In genomic region chr5:55187370-55187769, GRCh38 we compare ENCODE assay signal across 10 cellular contexts. TPM values are rescaled to one million over a fixed set of nuclear protein-coding genes. Genes with fewer than 3 reads are reported as not detected.
DNase-seq lines count a peak whose midpoint lies in the region; ATAC-seq and TF ChIP-seq lines count a peak whose summit lies in the region.
"Had no signal": no experiment of that assay in that cellular context is flagged by ENCODE, and none has a peak within 500 bp of the region (broad histone marks: within the 10 kb centered on the region; RNA-seq: fewer than 3 reads in every experiment).

No MANE protein-coding gene starts in this region.

- DNase-seq in COR-L47 (lab: John Stamatoyannopoulos, UW) (peak; percentile 63), HuH-7 (ENCODE audit: low spot score) (peak; percentile 23), PC-9 (peak in 1 of 2 experiments; percentile 54), hepatocyte (ENCODE audit: low spot score) (peak; percentile 9), nucleus accumbens (lab: John Stamatoyannopoulos, UW) (no peak)
- no peak for DNase-seq in activated CD4-positive, alpha-beta memory T cell treated with anti-CD3 and anti-CD28 coated beads, Interleukin-2, amount 10 ng/mL, durations not matched to agents 7 days and 5 days

- H3K36me3 Mint-ChIP-seq in activated CD4-positive, alpha-beta memory T cell treated with anti-CD3 and anti-CD28 coated beads, Interleukin-2, amount 10 ng/mL, durations not matched to agents 7 days and 5 days (ENCODE audit: low read depth): no peaks in the 10 kb centered on the region

- H3K4me2 ChIP-seq in PC-9: 0 out of 2 replicates have a peak overlapping the region, but pooled peaks have one; percentile 66
- no peak overlapping the region for H3K4me2 ChIP-seq in hepatocyte

- H2AFZ ChIP-seq in PC-9 (no peak overlapping the region), hepatocyte (no peak overlapping the region)

- peaks cover 46% of the 10 kb centered on the region for H3K4me1 ChIP-seq in PC-9 (replicated peaks; ENCODE audit: insufficient read depth)
- no peaks in the 10 kb centered on the region for H3K4me1 ChIP-seq in hepatocyte (ENCODE audit: insufficient read depth)

- ATAC-seq in HG03135 (IDR thresholded peaks at IDR 0.05; ENCODE audit: unreplicated experiment): no peak
- no peak for ATAC-seq in HG03342 (IDR thresholded peaks at IDR 0.05; ENCODE audit: unreplicated experiment)
- ATAC-seq: GM12878 had no signal

- TF ChIP-seq CTCF in PC-9 (conservative IDR thresholded peaks at IDR 0.05) (peak; percentile 68), hepatocyte (IDR thresholded peaks at IDR 0.05; ENCODE audit: poor library complexity) (peak; percentile 32)

- no peak overlapping the region for H3K4me3 Mint-ChIP-seq in activated CD4-positive, alpha-beta memory T cell treated with anti-CD3 and anti-CD28 coated beads, Interleukin-2, amount 10 ng/mL, durations not matched to agents 7 days and 5 days

- no peaks in the 10 kb centered on the region for H3K9me3 ChIP-seq in PC-9 (ENCODE audit: insufficient read depth, low read depth)
- H3K9me3 ChIP-seq in hepatocyte (ENCODE audit: low read depth): no peaks in the 10 kb centered on the region

- no peak overlapping the region for H3K27ac Mint-ChIP-seq in activated CD4-positive, alpha-beta memory T cell treated with anti-CD3 and anti-CD28 coated beads, Interleukin-2, amount 10 ng/mL, durations not matched to agents 7 days and 5 days

- H3K36me3 ChIP-seq in PC-9 (ENCODE audit: low read depth) (no peaks in the 10 kb centered on the region), hepatocyte (replicated peaks; ENCODE audit: insufficient read depth, low read depth) (no peaks in the 10 kb centered on the region)

- H3K79me2 ChIP-seq in PC-9 (ENCODE audit: low read depth) (no peaks in the 10 kb centered on the region), hepatocyte (no peaks in the 10 kb centered on the region)

- no peaks in the 10 kb centered on the region for H3K9me3 Mint-ChIP-seq in activated CD4-positive, alpha-beta memory T cell treated with anti-CD3 and anti-CD28 coated beads, Interleukin-2, amount 10 ng/mL, durations not matched to agents 7 days and 5 days

- no peaks in the 10 kb centered on the region for H3K4me1 Mint-ChIP-seq in activated CD4-positive, alpha-beta memory T cell treated with anti-CD3 and anti-CD28 coated beads, Interleukin-2, amount 10 ng/mL, durations not matched to agents 7 days and 5 days

- WGBS in hepatocyte (ENCODE audit: low lambda C conversion rate, missing lambda C conversion rate): 47% methylated on average over 4 of the region's 4 CpGs

- H3K4me3 ChIP-seq in PC-9 (no peak overlapping the region), hepatocyte (no peak overlapping the region)
- H3K4me3 ChIP-seq: GM12878 had no signal

- H4K20me1 ChIP-seq in PC-9 (ENCODE audit: insufficient read depth) (no peaks in the 10 kb centered on the region), hepatocyte (ENCODE audit: insufficient read depth, poor library complexity, severe bottlenecking) (no peaks in the 10 kb centered on the region)

- no TSS peak for BruUV-seq in PC-9 (replicated peaks; lab: Mats Ljungman, UMichigan)

- H3K27me3 ChIP-seq in PC-9 (ENCODE audit: insufficient read depth, low read depth): no peaks in the 10 kb centered on the region
- peaks cover 46% of the 10 kb centered on the region for H3K27me3 ChIP-seq in hepatocyte

- H3K27me3 Mint-ChIP-seq in activated CD4-positive, alpha-beta memory T cell treated with anti-CD3 and anti-CD28 coated beads, Interleukin-2, amount 10 ng/mL, durations not matched to agents 7 days and 5 days: peaks cover 56% of the 10 kb centered on the region

- peaks cover 13% of the 10 kb centered on the region; the same call in 1 of the 2 replicates for H3F3A ChIP-seq in PC-9 (ENCODE audit: insufficient read depth, low read depth)

- intact Hi-C loops in PC-9 (cut with micrococcal nuclease; ENCODE audit: unreplicated experiment): no loop called here

- H3K27ac ChIP-seq in PC-9 (no peak overlapping the region), hepatocyte (no peak overlapping the region)
- H3K27ac ChIP-seq: HL-60 had no signal

- H3K9me2 ChIP-seq in PC-9 (ENCODE audit: insufficient read depth): no peaks in the 10 kb centered on the region
- no peaks in the 10 kb centered on the region for H3K9me2 ChIP-seq in hepatocyte (replicated peaks; ENCODE audit: insufficient read depth)

- CTCF ChIA-PET in PC-9 (lab: Charles Lee): interaction anchor here (0.6 to 1.4 kb wide), 2 partner anchors 45 to 120 kb away, joined by 3 to 7 read pairs; partner anchors contain the start of gene DHX29
- CTCF ChIA-PET in activated CD4-positive, alpha-beta memory T cell treated with anti-CD3 and anti-CD28 coated beads, Interleukin-2, amount 10 ng/mL, durations not matched to agents 7 days and 5 days (lab: Charles Lee): interaction anchor here (1.1 kb wide), 1 partner anchor 23 kb away, joined by 4 read pairs; no protein-coding TSS in a partner anchor

- POLR2A ChIA-PET in PC-9 (lab: Charles Lee; ENCODE audit: unreplicated experiment): interaction anchor here (0.5 to 0.8 kb wide), 4 partner anchors 45 to 219 kb away, joined by 3 to 11 read pairs (median 4); no protein-coding TSS in a partner anchor
- POLR2A ChIA-PET in activated CD4-positive, alpha-beta memory T cell treated with anti-CD3 and anti-CD28 coated beads, Interleukin-2, amount 10 ng/mL, durations not matched to agents 7 days and 5 days (lab: Charles Lee): no interaction called here

RNA-seq across cellular contexts. Expression of gene CDC20B, which starts 14.4 kb away (rescaled TPM):
- total RNA-seq in PC-9 (2021): not detected in 2 replicates
- 0.28 and 0.30 TPM in 2 replicates for total RNA-seq in hepatocyte
- 0.12 TPM in 1 of 2 replicates, not detected in the other for polyA plus RNA-seq in hepatocyte
- total RNA-seq in activated CD4-positive, alpha-beta memory T cell treated with anti-CD3 and anti-CD28 coated beads, Interleukin-2, amount 10 ng/mL, durations not matched to agents 7 days and 5 days: under 1 TPM; 0.13 to 0.18 TPM
- total RNA-seq: GM12878 had no signal

RNA-seq across cellular contexts. Expression of gene GPX8, which starts 27.4 kb away (rescaled TPM):
- total RNA-seq in PC-9 (2021) (24.6 and 40.2 TPM in 2 replicates), hepatocyte (178 and 196 TPM in 2 replicates)
- 134 and 143 TPM in 2 replicates for polyA plus RNA-seq in hepatocyte
- total RNA-seq in activated CD4-positive, alpha-beta memory T cell treated with anti-CD3 and anti-CD28 coated beads, Interleukin-2, amount 10 ng/mL, durations not matched to agents 7 days and 5 days: not detected
- total RNA-seq: GM12878 had no signal

RNA-seq across cellular contexts. Expression of gene MCIDAS, which starts 39.7 kb away (rescaled TPM):
- total RNA-seq in PC-9 (2021) (1.1 and 1.8 TPM in 2 replicates), hepatocyte (not detected in 2 replicates)
- polyA plus RNA-seq in hepatocyte: 0.08 TPM in 1 of 2 replicates, not detected in the other
- total RNA-seq in activated CD4-positive, alpha-beta memory T cell treated with anti-CD3 and anti-CD28 coated beads, Interleukin-2, amount 10 ng/mL, durations not matched to agents 7 days and 5 days: not detected
- total RNA-seq: GM12878 had no signal
- polyA plus RNA-seq: GM12878 had no signal

RNA-seq across cellular contexts. Expression of gene CCNO, which starts 46.0 kb away (rescaled TPM):
- 4.7 and 7.1 TPM in 2 replicates for total RNA-seq in PC-9 (2021)
- 0.12 and 0.13 TPM in 2 replicates for total RNA-seq in hepatocyte
- 0.97 and 2.5 TPM in 2 replicates for polyA plus RNA-seq in hepatocyte
- total RNA-seq in activated CD4-positive, alpha-beta memory T cell treated with anti-CD3 and anti-CD28 coated beads, Interleukin-2, amount 10 ng/mL, durations not matched to agents 7 days and 5 days: under 1 TPM in 1 of 2 experiments, not detected in 1; 0.15 TPM
- total RNA-seq: GM12878 had no signal

Comparison
In these comparisons a context has a peak if more than half of its experiments do, and no peak if none do; other contexts are left out.
1. DNase-seq: peak in COR-L47 (single experiment), HuH-7 (single experiment) and hepatocyte (single experiment); none in nucleus accumbens (0 of 56) and activated CD4-positive, alpha-beta memory T cell treated with anti-CD3 and anti-CD28 coated beads, Interleukin-2, amount 10 ng/mL, durations not matched to agents 7 days and 5 days (single experiment).
2. RNA of gene GPX8, which starts 27.4 kb away (total RNA-seq): 178 to 196 TPM in hepatocyte and 24.6 to 40.2 TPM in PC-9; not detected in activated CD4-positive, alpha-beta memory T cell treated with anti-CD3 and anti-CD28 coated beads, Interleukin-2, amount 10 ng/mL, durations not matched to agents 7 days and 5 days; every median in the first group is over 10 times any median in the second.